In genomic region chr2:181183878-181184553, GRCh38 we compare ENCODE assay signal across 12 cellular contexts.
A peak's percentile ranks its signal among the peaks of the same experiment; 100 is the strongest.
DNase-seq lines count a peak whose midpoint lies in the region; ATAC-seq, FAIRE-seq and TF ChIP-seq lines count a peak whose summit lies in the region.
"Had no signal": no experiment of that assay in that cellular context is flagged by ENCODE, and none has a peak within 500 bp of the region (broad histone marks: within the 10 kb centered on the region; RNA-seq: fewer than 3 reads in every experiment).

No MANE protein-coding gene starts in this region.

- H3K4me3 ChIP-seq in tibial nerve (no peak overlapping the region), sigmoid colon (no peak overlapping the region)
- H3K4me3 ChIP-seq: left lung had no signal

- intact Hi-C loops in sigmoid colon (cut with DNase I): no loop called here

- TF ChIP-seq CTCF in tibial nerve (IDR thresholded peaks at IDR 0.05) (no peak), sigmoid colon (IDR thresholded peaks at IDR 0.05) (no peak)

- H3K9me3 ChIP-seq in tibial nerve (no peaks in the 10 kb centered on the region), sigmoid colon (no peaks in the 10 kb centered on the region)
- H3K9me3 ChIP-seq: left lung had no signal

- H3K27me3 ChIP-seq in tibial nerve: no peaks in the 10 kb centered on the region
- no peaks in the 10 kb centered on the region for H3K27me3 ChIP-seq in sigmoid colon
- H3K27me3 ChIP-seq: left lung had no signal

- DNase-seq in UCSD-AML1 (lab: John Stamatoyannopoulos, UW; ENCODE audit: unreplicated experiment) (peak; percentile 3), frontal cortex (ENCODE audit: low spot score in 2 of 2) (no peak), tibial nerve (ENCODE audit: low spot score in 2 of 2) (no peak), anterior cingulate cortex (lab: John Stamatoyannopoulos, UW) (no peak), sigmoid colon (no peak)
- DNase-seq: activated CD4-positive, CD25-positive, alpha-beta regulatory T cell treated with anti-CD3 and anti-CD28 coated beads, Interleukin-2, amount 50 U/mL, for 72 hours; cerebellar nuclear complex; DMS79 treated with DMSO at 0.1 percent for 48 hours; left lung had no signal

- H3K36me3 ChIP-seq in tibial nerve (no peaks in the 10 kb centered on the region), sigmoid colon (no peaks in the 10 kb centered on the region)
- H3K36me3 ChIP-seq: left lung had no signal

- TF ChIP-seq EP300 in tibial nerve (IDR thresholded peaks at IDR 0.05): no peak
- no peak for TF ChIP-seq EP300 in sigmoid colon (IDR thresholded peaks at IDR 0.05)

- no peak overlapping the region for H3K27ac ChIP-seq in tibial nerve
- H3K27ac ChIP-seq in sigmoid colon: no peak overlapping the region
- H3K27ac ChIP-seq: left lung had no signal

- H3K4me1 ChIP-seq in tibial nerve: no peaks in the 10 kb centered on the region
- no peaks in the 10 kb centered on the region for H3K4me1 ChIP-seq in sigmoid colon
- H3K4me1 ChIP-seq: left lung had no signal

- FAIRE-seq in frontal cortex (lab: Jason Lieb, UNC): no peak

- TF ChIP-seq POLR2A in tibial nerve (IDR thresholded peaks at IDR 0.05) (no peak), sigmoid colon (IDR thresholded peaks at IDR 0.05) (no peak)

- 76 to 78% methylated on average over 4 of the region's 4 CpGs for WGBS in tibial nerve, 2 donors
- 64 to 74% methylated on average over 4 of the region's 4 CpGs for WGBS in sigmoid colon, 2 donors

- ATAC-seq in GM18498 (IDR thresholded peaks at IDR 0.05; ENCODE audit: unreplicated experiment) (peak; percentile 99), GM21447 (IDR thresholded peaks at IDR 0.05; ENCODE audit: unreplicated experiment) (peak; percentile 99), HG03342 (IDR thresholded peaks at IDR 0.05; ENCODE audit: unreplicated experiment) (peak; percentile 99)
- ATAC-seq: left lung had no signal
